Comparison of ENCODE assay signal across 1 cellular context in the genomic region with DNA sequence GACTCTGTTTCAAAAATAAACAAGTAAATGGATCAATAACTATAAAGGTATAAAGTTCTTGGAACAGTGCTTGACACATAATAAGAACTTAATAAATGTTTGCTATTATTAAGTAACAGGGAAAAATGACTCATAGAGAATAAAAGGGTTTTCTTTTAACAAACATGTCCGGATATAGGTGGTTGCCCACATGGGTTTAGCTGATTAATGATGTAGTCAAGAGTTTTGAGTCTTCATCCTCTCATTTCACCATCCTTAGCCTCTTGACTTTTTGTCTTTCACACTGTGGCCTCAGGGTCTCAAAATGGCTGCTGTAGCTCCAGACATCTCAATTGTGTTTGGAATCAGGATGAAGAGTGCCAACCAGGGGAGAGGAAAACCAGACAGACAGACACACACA.
TF ChIP-seq lines count a peak whose summit lies in the region.

No MANE protein-coding gene starts in this region.

TF ChIP-seq in HEK293T, 16 proteins besides CTCF, POLR2A, EP300 and RAD21:
- TF ChIP-seq FOXA1 (IDR thresholded peaks at IDR 0.05) (no peak), LEF1 (IDR thresholded peaks at IDR 0.05; ENCODE audit: borderline replicate concordance) (no peak), SUZ12 (IDR thresholded peaks at IDR 0.05) (no peak), ARNT (IDR thresholded peaks at IDR 0.05) (no peak), ELF4 (IDR thresholded peaks at IDR 0.05) (no peak), TARDBP (IDR thresholded peaks at IDR 0.05) (no peak), NFRKB (IDR thresholded peaks at IDR 0.05) (no peak), HDGF (IDR thresholded peaks at IDR 0.05; ENCODE audit: borderline replicate concordance) (no peak), FOXM1 (IDR thresholded peaks at IDR 0.05; ENCODE audit: borderline replicate concordance) (no peak), BHLHE40 (IDR thresholded peaks at IDR 0.05; ENCODE audit: borderline replicate concordance) (no peak), SP1 (IDR thresholded peaks at IDR 0.05) (no peak), CTBP1 (IDR thresholded peaks at IDR 0.05; ENCODE audit: borderline replicate concordance) (no peak), L3MBTL2 (conservative IDR thresholded peaks at IDR 0.05) (no peak), FOXK2 (IDR thresholded peaks at IDR 0.05) (no peak), ZNF384 (IDR thresholded peaks at IDR 0.05) (no peak)
- TF ChIP-seq, protein P1, sequence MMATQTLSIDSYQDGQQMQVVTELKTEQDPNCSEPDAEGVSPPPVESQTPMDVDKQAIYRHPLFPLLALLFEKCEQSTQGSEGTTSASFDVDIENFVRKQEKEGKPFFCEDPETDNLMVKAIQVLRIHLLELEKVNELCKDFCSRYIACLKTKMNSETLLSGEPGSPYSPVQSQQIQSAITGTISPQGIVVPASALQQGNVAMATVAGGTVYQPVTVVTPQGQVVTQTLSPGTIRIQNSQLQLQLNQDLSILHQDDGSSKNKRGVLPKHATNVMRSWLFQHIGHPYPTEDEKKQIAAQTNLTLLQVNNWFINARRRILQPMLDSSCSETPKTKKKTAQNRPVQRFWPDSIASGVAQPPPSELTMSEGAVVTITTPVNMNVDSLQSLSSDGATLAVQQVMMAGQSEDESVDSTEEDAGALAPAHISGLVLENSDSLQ (IDR thresholded peaks at IDR 0.05): no peak
